ENCODE assay signal across 20 cellular contexts in genomic region chr22:39925273-39925672, GRCh38. TPM values are rescaled to one million over a fixed set of nuclear protein-coding genes. Genes with fewer than 3 reads are reported as not detected.
"Had no signal": no experiment of that assay in that cellular context is flagged by ENCODE, and none has a peak within 500 bp of the region (broad histone marks: within the 10 kb centered on the region; RNA-seq: fewer than 3 reads in every experiment).

No MANE protein-coding gene starts in this region.

- H3K27ac ChIP-seq: breast epithelium, gastrocnemius medialis, heart left ventricle, lower lobe of right lung, neural progenitor cell, ovary, sigmoid colon, tibial artery had no signal

- DNase-seq: activated CD4-positive, alpha-beta T cell treated with anti-CD3 and anti-CD28 coated beads, Interleukin-2, amount 50 U/mL, for 1 hour; activated CD4-positive, CD25-positive, alpha-beta regulatory T cell; activated CD8-positive, alpha-beta memory T cell treated with anti-CD3 and anti-CD28 coated beads, Interleukin-2, amount 10 ng/mL, durations not matched to agents 7 days and 5 days; activated gamma-delta T cell treated with Interleukin-2 at 50 U/mL for 16 hours; activated T-cell treated with anti-CD3 and anti-CD28 coated beads, Interleukin-2, amount 50 U/mL, for 4 hours; aorta; gastrocnemius medialis; heart left ventricle; left colon; lower lobe of right lung; ovary; sigmoid colon; spleen; tibial artery had no signal

- H3K27me3 Mint-ChIP-seq: activated CD8-positive, alpha-beta memory T cell treated with anti-CD3 and anti-CD28 coated beads, Interleukin-2, amount 10 ng/mL, durations not matched to agents 7 days and 5 days had no signal

- H3K4me1 Mint-ChIP-seq: mesothelial cell of epicardium had no signal

- H3K4me3 ChIP-seq: breast epithelium, gastrocnemius medialis, heart left ventricle, lower lobe of right lung, neural progenitor cell, ovary, sigmoid colon, spleen, tibial artery had no signal

- H3K4me1 ChIP-seq: breast epithelium, gastrocnemius medialis, neural progenitor cell, sigmoid colon, tibial artery had no signal

- H3K4me3 Mint-ChIP-seq: activated CD8-positive, alpha-beta memory T cell treated with anti-CD3 and anti-CD28 coated beads, Interleukin-2, amount 10 ng/mL, durations not matched to agents 7 days and 5 days; dendritic cell treated with granulocyte-macrophage colony-stimulating factor and Interleukin-4, amounts not matched to agents 40 ng/mL and 50 ng/mL, for 4 days; mesothelial cell of epicardium had no signal

- H3K36me3 Mint-ChIP-seq: mesothelial cell of epicardium, neural progenitor cell had no signal

- H3K36me3 ChIP-seq: breast epithelium, gastrocnemius medialis, heart left ventricle, lower lobe of right lung, neural progenitor cell, ovary, sigmoid colon, spleen, tibial artery had no signal

- H3K9me3 Mint-ChIP-seq: activated T-cell treated with anti-CD3 and anti-CD28 coated beads, Interleukin-2, amount 50 U/mL, for 4 hours; dendritic cell treated with granulocyte-macrophage colony-stimulating factor and Interleukin-4, amounts not matched to agents 40 ng/mL and 50 ng/mL, for 4 days; mesothelial cell of epicardium; neural progenitor cell had no signal

- H3K9me3 ChIP-seq: breast epithelium, gastrocnemius medialis, heart left ventricle, lower lobe of right lung, ovary, sigmoid colon, spleen, tibial artery had no signal

- H3K27me3 ChIP-seq: breast epithelium, ovary, spleen had no signal

- ATAC-seq: gastrocnemius medialis, heart left ventricle, left colon, lower lobe of right lung had no signal

- H3K27ac Mint-ChIP-seq: activated CD8-positive, alpha-beta memory T cell treated with anti-CD3 and anti-CD28 coated beads, Interleukin-2, amount 10 ng/mL, durations not matched to agents 7 days and 5 days; dendritic cell treated with granulocyte-macrophage colony-stimulating factor and Interleukin-4, amounts not matched to agents 40 ng/mL and 50 ng/mL, for 4 days; mesothelial cell of epicardium; neural progenitor cell had no signal

RNA-seq across cellular contexts. Expression of gene GRAP2, which starts 24.4 kb away (rescaled TPM):
- total RNA-seq: epithelial cell of proximal tubule, mesothelial cell of epicardium had no signal

RNA-seq across cellular contexts. Expression of gene ENTHD1, which starts 31.7 kb away (rescaled TPM):
- total RNA-seq: breast epithelium, cerebellum, epithelial cell of proximal tubule, gastrocnemius medialis, heart left ventricle, left colon, lower lobe of right lung, mesothelial cell of epicardium, sigmoid colon had no signal

RNA-seq across cellular contexts. Expression of gene TMA7B, which starts 34.9 kb away (rescaled TPM):
- total RNA-seq: cerebellum, epithelial cell of proximal tubule, gastrocnemius medialis, left colon, mesothelial cell of epicardium, ovary, sigmoid colon had no signal
